In the genomic region with DNA sequence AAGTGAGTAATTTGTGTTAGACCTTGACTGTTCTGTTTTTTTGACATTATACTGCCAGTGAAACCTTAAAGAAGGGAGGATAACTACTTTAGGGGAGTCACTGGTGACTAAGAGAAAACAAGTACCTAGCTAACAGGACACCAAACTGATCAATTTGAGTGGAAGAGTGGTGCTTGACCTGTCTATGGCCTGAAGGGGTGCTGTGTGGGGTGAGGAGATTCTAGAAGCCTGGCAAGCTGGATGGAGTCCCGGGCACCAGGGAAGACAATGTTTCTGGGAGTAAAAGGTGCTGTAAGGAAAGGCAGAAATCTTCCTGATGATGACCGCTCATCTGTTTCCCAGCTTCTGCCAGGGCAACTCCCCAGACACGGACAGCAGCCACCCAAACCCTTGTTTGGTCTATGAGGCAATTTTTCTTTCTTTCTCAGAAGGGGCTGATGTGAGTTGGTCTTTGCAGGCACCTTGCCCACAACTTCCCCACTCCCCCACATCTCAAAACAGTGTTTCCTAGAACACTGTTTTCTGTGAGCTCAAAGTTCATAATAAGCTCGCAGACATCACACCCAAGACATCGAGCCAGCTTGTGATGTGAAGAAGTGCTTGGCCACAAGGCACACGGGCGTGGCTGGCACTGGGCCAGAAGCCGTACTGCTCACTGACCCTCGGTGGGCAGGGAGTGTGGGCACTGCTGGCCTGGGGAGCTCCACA, we compare ENCODE assay signal across 9 cellular contexts. TPM values are rescaled to one million over a fixed set of nuclear protein-coding genes. Genes with fewer than 3 reads are reported as not detected.
DNase-seq lines count a peak whose midpoint lies in the region; ATAC-seq, FAIRE-seq and TF ChIP-seq lines count a peak whose summit lies in the region.
"Had no signal": no experiment of that assay in that cellular context is flagged by ENCODE, and none has a peak within 500 bp of the region (broad histone marks: within the 10 kb centered on the region; RNA-seq: fewer than 3 reads in every experiment).

No MANE protein-coding gene starts in this region.

- no peak overlapping the region for H3K4me3 ChIP-seq in fibroblast of mammary gland (ENCODE audit: control insufficient read depth, low read depth, low read length)

- DNase-seq in HFFc6 = no peak
- DNase-seq in WTC11 (ENCODE audit: low spot score) = no peak
- no peak for DNase-seq in fibroblast of mammary gland (ENCODE audit: low read depth)
- DNase-seq in stimulated activated CD8-positive, alpha-beta memory T cell treated with anti-CD3 and anti-CD28 coated beads, Interleukin-2, amount 100 ng/mL, for 48 hours (ENCODE audit: low read depth in 2 of 2) = peak; percentile 28 to 34
- DNase-seq in frontal cortex (ENCODE audit: low spot score in 2 of 2) = no peak
- DNase-seq in pons (ENCODE audit: low spot score) = no peak
- no peak for DNase-seq in DMS79 treated with DMSO at 0.1 percent for 48 hours (lab: John Stamatoyannopoulos, UW)
- no peak for DNase-seq in effector CD8-positive, alpha-beta T cell (lab: John Stamatoyannopoulos, UW)
- DNase-seq: SHP77 treated with DMSO at 0.1 percent for 48 hours had no signal

- H3K4me1 Mint-ChIP-seq in HFFc6 (ENCODE audit: low read depth) = peaks cover 29% of the 10 kb centered on the region
- H3K4me1 Mint-ChIP-seq in WTC11 = peaks cover 54% of the 10 kb centered on the region

- no peaks in the 10 kb centered on the region for H3K36me3 Mint-ChIP-seq in HFFc6 (ENCODE audit: low read depth)
- peaks cover 4% of the 10 kb centered on the region for H3K36me3 Mint-ChIP-seq in WTC11

- peak; percentile 40 for TF ChIP-seq CTCF in HFFc6 (IDR thresholded peaks at IDR 0.05)
- no peak for TF ChIP-seq CTCF in WTC11 (IDR thresholded peaks at IDR 0.05)
- peak; percentile 1 for TF ChIP-seq CTCF in fibroblast of mammary gland (conservative IDR thresholded peaks at IDR 0.05; ENCODE audit: control insufficient read depth, insufficient read depth, low read depth, low read length)

- CTCF ChIA-PET in WTC11 (lab: Charles Lee) = interaction anchor here (0.7 to 3.6 kb wide), 7 partner anchors 11 to 182 kb away, joined by 3 to 37 read pairs (median 3); no protein-coding TSS in a partner anchor

- no peaks in the 10 kb centered on the region for H3K9me3 Mint-ChIP-seq in HFFc6
- H3K9me3 Mint-ChIP-seq in WTC11 = 0 out of 2 replicates have a peak, but pooled peaks cover 3% of the 10 kb centered on the region

- no peak for FAIRE-seq in frontal cortex (lab: Jason Lieb, UNC)

- ATAC-seq in WTC11 = peak; percentile 23

- peaks cover 7% of the 10 kb centered on the region for H3K27me3 Mint-ChIP-seq in HFFc6 (ENCODE audit: insufficient read depth)
- peaks cover 3% of the 10 kb centered on the region; the same call in 1 of the 2 replicates for H3K27me3 Mint-ChIP-seq in WTC11 (ENCODE audit: low read depth)

- POLR2A ChIA-PET in WTC11 (lab: Charles Lee) = no interaction called here

- no peak overlapping the region for H3K27ac Mint-ChIP-seq in HFFc6
- H3K27ac Mint-ChIP-seq in WTC11 = peak overlapping the region; percentile 57; the same call in 1 of the 2 replicates

- H3K4me3 Mint-ChIP-seq in HFFc6 = no peak overlapping the region
- H3K4me3 Mint-ChIP-seq in WTC11 = no peak overlapping the region

TF ChIP-seq in WTC11, 78 proteins besides CTCF, POLR2A, EP300 and RAD21:
- no peak for TF ChIP-seq ZNF263 (CRISPR knock-in tag; IDR thresholded peaks at IDR 0.05; ENCODE audit: low read depth)
- no peak for TF ChIP-seq JUN (CRISPR knock-in tag; IDR thresholded peaks at IDR 0.05)
- no peak for TF ChIP-seq ATF1 (CRISPR knock-in tag; IDR thresholded peaks at IDR 0.05)
TF ChIP-seq in WTC11: peak in this region for 0.

RNA-seq across cellular contexts. Expression of a gene that starts 4.6 kb away (rescaled TPM):
- total RNA-seq in HFFc6 (2021; fragmentation: NEBNext Ultra II Directional; extraction: Animal tissue kit (Norgen Biotek cat#: 25700)) = not detected
- total RNA-seq in WTC11 (2021) = 0.39 to 0.70 TPM (median 0.41 TPM) in 3 replicates
- total RNA-seq in frontal cortex = 0.41 TPM

Comparison
In these comparisons a context has a peak if more than half of its experiments do, and no peak if none do; other contexts are left out.
1. DNase-seq: peak in stimulated activated CD8-positive, alpha-beta memory T cell treated with anti-CD3 and anti-CD28 coated beads, Interleukin-2, amount 100 ng/mL, for 48 hours (2 of 2); none in HFFc6 (single experiment), WTC11 (single experiment), fibroblast of mammary gland (single experiment), frontal cortex (0 of 2), pons (single experiment), DMS79 treated with DMSO at 0.1 percent for 48 hours (single experiment) and effector CD8-positive, alpha-beta T cell (single experiment).